Comparison of ENCODE assay signal across 15 cellular contexts in the genomic region with DNA sequence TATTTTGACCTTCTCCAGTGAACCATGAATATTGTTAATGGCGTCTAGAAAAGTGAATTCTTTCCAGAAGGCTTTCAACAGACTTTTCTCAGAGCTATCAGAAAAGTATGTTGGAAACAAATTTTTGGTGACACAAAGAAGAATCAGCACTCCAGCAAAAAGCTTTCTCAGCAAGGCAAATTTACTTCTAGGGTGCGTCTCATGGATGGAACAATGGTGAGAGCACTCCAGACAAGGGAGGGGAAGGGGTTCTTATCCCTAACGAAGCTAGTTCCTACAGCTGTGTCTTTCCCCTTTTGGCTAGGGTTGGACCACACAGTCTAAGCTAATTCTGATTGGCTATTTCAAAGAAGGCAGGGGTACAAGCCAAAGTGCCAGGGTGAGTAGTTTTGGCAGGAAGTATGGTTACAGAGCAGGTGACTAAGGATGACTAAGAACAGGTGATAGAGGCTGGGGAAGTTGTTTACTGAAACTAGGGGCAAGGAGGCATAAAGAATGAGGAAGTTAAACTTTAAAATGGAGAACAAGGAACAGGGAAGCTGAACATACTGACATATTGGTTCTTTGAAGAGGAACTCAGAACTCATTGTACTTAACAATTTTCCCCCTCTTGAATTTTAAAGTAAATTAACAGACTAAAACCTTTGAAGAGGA.
DNase-seq lines count a peak whose midpoint lies in the region; ATAC-seq and TF ChIP-seq lines count a peak whose summit lies in the region.
"Had no signal": no experiment of that assay in that cellular context is flagged by ENCODE, and none has a peak within 500 bp of the region (broad histone marks: within the 10 kb centered on the region; RNA-seq: fewer than 3 reads in every experiment).

No MANE protein-coding gene starts in this region.

- H3K27me3 Mint-ChIP-seq in glutamatergic neuron (ENCODE audit: unreplicated experiment) = peaks cover 2% of the 10 kb centered on the region

- peak overlapping the region; percentile 9 for H3K27ac Mint-ChIP-seq in glutamatergic neuron (ENCODE audit: unreplicated experiment)
- H3K27ac Mint-ChIP-seq: T-helper 1 cell treated with Interleukin-12 subunit alpha and Interleukin-12 subunit beta and Interleukin-4 antibody, amounts not matched to agents 30 μg/mL and 1 μg/mL, for 36 hours had no signal

- peaks cover 35% of the 10 kb centered on the region for H3K36me3 Mint-ChIP-seq in glutamatergic neuron (ENCODE audit: unreplicated experiment)

- peak; percentile 72 for ATAC-seq in HG02981 (IDR thresholded peaks at IDR 0.05; ENCODE audit: unreplicated experiment)
- no peak for ATAC-seq in HG03196 (IDR thresholded peaks at IDR 0.05; ENCODE audit: unreplicated experiment)
- ATAC-seq: activated CD4-positive, CD25-positive, alpha-beta regulatory T cell treated with anti-CD3 and anti-CD28 coated beads, Interleukin-2, amount 50 U/mL, for 24 hours had no signal

- DNase-seq in DMS53 treated with DMSO at 0.1 percent for 48 hours (lab: John Stamatoyannopoulos, UW; ENCODE audit: unreplicated experiment) = peak; percentile 1
- DNase-seq in NCI-H69 (lab: John Stamatoyannopoulos, UW) = peak; percentile 18
- DNase-seq in glutamatergic neuron = no peak
- no peak for DNase-seq in lower leg skin (ENCODE audit: low spot score in 2 of 2)
- no peak for DNase-seq in cardiac septum (ENCODE audit: low spot score)
- DNase-seq in T1000 (lab: John Stamatoyannopoulos, UW) = no peak
- DNase-seq: activated naive CD4-positive, alpha-beta T cell; DND-41; NCI-H1092; NCI-H345; trophoblast cell had no signal

- peaks cover 11% of the 10 kb centered on the region for H3K9me3 Mint-ChIP-seq in glutamatergic neuron (ENCODE audit: unreplicated experiment)

- no peaks in the 10 kb centered on the region for H3K4me1 Mint-ChIP-seq in glutamatergic neuron (ENCODE audit: low read depth, unreplicated experiment)

- TF ChIP-seq CTCF in glutamatergic neuron (IDR thresholded peaks at IDR 0.05; ENCODE audit: partially characterized antibody, unreplicated experiment) (no peak), lower leg skin (IDR thresholded peaks at IDR 0.05) (no peak)

- 91 to 93% methylated on average over 3 of the region's 3 CpGs for WGBS in lower leg skin, 2 donors

- no peak overlapping the region for H3K4me3 Mint-ChIP-seq in glutamatergic neuron (ENCODE audit: unreplicated experiment)
- H3K4me3 Mint-ChIP-seq: T-helper 1 cell treated with Interleukin-12 subunit alpha and Interleukin-12 subunit beta and Interleukin-4 antibody, amounts not matched to agents 30 μg/mL and 1 μg/mL, for 36 hours had no signal

- intact Hi-C loops in lower leg skin (cut with DNase I; ENCODE audit: low total_unique reads) = no loop called here
- intact Hi-C loops in cardiac septum (cut with DNase I) = no loop called here

- no peak for TF ChIP-seq POLR2A in lower leg skin (IDR thresholded peaks at IDR 0.05)

- no peak overlapping the region for H3K4me3 ChIP-seq in lower leg skin (ENCODE audit: low read depth, poor library complexity, severe bottlenecking)

Comparison
In these comparisons a context has a peak if more than half of its experiments do, and no peak if none do; other contexts are left out.
1. DNase-seq: peak in DMS53 treated with DMSO at 0.1 percent for 48 hours (single experiment) and NCI-H69 (single experiment); none in glutamatergic neuron (single experiment), lower leg skin (0 of 2), cardiac septum (single experiment) and T1000 (single experiment).